19 cellular contexts compared by ENCODE assay signal in the genomic region with DNA sequence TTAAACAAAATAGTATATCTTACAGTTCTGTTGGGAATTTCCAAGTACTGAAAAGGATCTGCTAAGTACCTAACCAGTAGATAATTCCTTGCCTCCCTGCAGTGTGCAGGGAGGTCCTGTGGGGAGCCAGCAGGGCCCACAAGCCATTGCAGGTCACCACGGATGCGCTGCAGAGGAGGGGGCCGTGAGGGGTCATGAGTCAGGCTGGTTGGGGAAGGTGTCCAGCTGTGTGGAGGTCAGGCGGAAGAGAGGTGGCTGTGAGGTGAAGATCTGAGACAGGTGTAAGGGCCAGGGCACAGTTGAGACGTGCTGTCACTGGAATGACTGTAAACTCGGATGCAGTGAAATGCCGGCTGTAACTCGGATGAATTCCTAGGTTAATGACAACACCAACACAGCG.
DNase-seq lines count a peak whose midpoint lies in the region; ATAC-seq and TF ChIP-seq lines count a peak whose summit lies in the region.
"Had no signal": no experiment of that assay in that cellular context is flagged by ENCODE, and none has a peak within 500 bp of the region (broad histone marks: within the 10 kb centered on the region; RNA-seq: fewer than 3 reads in every experiment).

No MANE protein-coding gene starts in this region.

- peaks cover 97% of the 10 kb centered on the region for H3K36me3 ChIP-seq in endodermal cell (ENCODE audit: control insufficient read depth, insufficient read depth, low read length)
- peaks cover 86% of the 10 kb centered on the region for H3K36me3 ChIP-seq in osteoblast (ENCODE audit: insufficient read depth, low read length)

- H3K27ac Mint-ChIP-seq in activated naive CD8-positive, alpha-beta T cell treated with anti-CD3 and anti-CD28 coated beads, Interleukin-2, amount 10 ng/mL, durations not matched to agents 7 days and 5 days, result peak overlapping the region; percentile 27
- no peak overlapping the region for H3K27ac Mint-ChIP-seq in activated naive CD8-positive, alpha-beta T cell treated with anti-CD3 and anti-CD28 coated beads, Interleukin-2, amount 50 U/mL, for 24 hours
- peak overlapping the region; percentile 44 for H3K27ac Mint-ChIP-seq in endodermal cell
- H3K27ac Mint-ChIP-seq: CD4-positive, alpha-beta T cell; IgD-negative memory B cell had no signal

- peaks cover 29% of the 10 kb centered on the region for H3K36me3 Mint-ChIP-seq in activated naive CD8-positive, alpha-beta T cell treated with anti-CD3 and anti-CD28 coated beads, Interleukin-2, amount 10 ng/mL, durations not matched to agents 7 days and 5 days
- H3K36me3 Mint-ChIP-seq in activated naive CD8-positive, alpha-beta T cell treated with anti-CD3 and anti-CD28 coated beads, Interleukin-2, amount 50 U/mL, for 24 hours (ENCODE audit: low read depth), result peaks cover 69% of the 10 kb centered on the region
- peaks cover 91% of the 10 kb centered on the region for H3K36me3 Mint-ChIP-seq in endodermal cell (ENCODE audit: low read depth)

- DNase-seq in activated naive CD8-positive, alpha-beta T cell treated with anti-CD3 and anti-CD28 coated beads, Interleukin-2, amount 10 ng/mL, durations not matched to agents 7 days and 5 days, result no peak
- no peak for DNase-seq in activated naive CD8-positive, alpha-beta T cell treated with anti-CD3 and anti-CD28 coated beads, Interleukin-2, amount 50 U/mL, for 24 hours
- DNase-seq in endodermal cell, result no peak
- peak; percentile 29 for DNase-seq in osteoblast (ENCODE audit: insufficient read length, low spot score, missing footprints)
- DNase-seq in HUDEP-2 (lab: John Stamatoyannopoulos, UW; ENCODE audit: unreplicated experiment in 76 of 76), result no peak
- DNase-seq in NCI-H748 treated with DMSO at 0.1 percent for 48 hours (lab: John Stamatoyannopoulos, UW), result no peak
- no peak for DNase-seq in Right ventricle myocardium inferior (ENCODE audit: missing footprints)
- DNase-seq: ACHN; BE2C; C1 segment of cervical spinal cord; Caco-2; CD4-positive, alpha-beta T cell; DMS153; DMS79; GDM1; GOT3 had no signal

- ATAC-seq in activated naive CD8-positive, alpha-beta T cell treated with anti-CD3 and anti-CD28 coated beads, Interleukin-2, amount 10 ng/mL, durations not matched to agents 7 days and 5 days (ENCODE audit: low read depth), result no peak
- no peak for ATAC-seq in activated naive CD8-positive, alpha-beta T cell treated with anti-CD3 and anti-CD28 coated beads, Interleukin-2, amount 50 U/mL, for 24 hours
- no peak for ATAC-seq in Right ventricle myocardium inferior
- ATAC-seq: HCT116, HepG2 had no signal

- 93 to 96% methylated on average over 8 to 9 of the region's 9 CpGs for WGBS in endodermal cell (ENCODE audit: insufficient coverage in 1 of 2, insufficient read length in 1 of 2), 2 experiments

- H3K27me3 ChIP-seq in endodermal cell (ENCODE audit: control insufficient read depth, insufficient read depth, low read length, poor library complexity, severe bottlenecking) (no peaks in the 10 kb centered on the region), osteoblast (ENCODE audit: insufficient read depth, low read length) (no peaks in the 10 kb centered on the region)
- H3K27me3 ChIP-seq: BE2C had no signal

- no peak overlapping the region for H3K4me2 ChIP-seq in osteoblast (ENCODE audit: insufficient read depth, low read length)

- intact Hi-C loops in Right ventricle myocardium inferior (cut with DNase I), result no loop called here

- H3K9me3 ChIP-seq in endodermal cell (ENCODE audit: control insufficient read depth, low read length) (no peaks in the 10 kb centered on the region), osteoblast (ENCODE audit: low read depth, low read length) (no peaks in the 10 kb centered on the region)
- H3K9me3 ChIP-seq: BE2C, Caco-2 had no signal

- POLR2A ChIA-PET in activated naive CD8-positive, alpha-beta T cell treated with anti-CD3 and anti-CD28 coated beads, Interleukin-2, amount 10 ng/mL, durations not matched to agents 7 days and 5 days (lab: Charles Lee), result no interaction called here

- H3K4me1 Mint-ChIP-seq in activated naive CD8-positive, alpha-beta T cell treated with anti-CD3 and anti-CD28 coated beads, Interleukin-2, amount 10 ng/mL, durations not matched to agents 7 days and 5 days, result no peaks in the 10 kb centered on the region
- no peaks in the 10 kb centered on the region for H3K4me1 Mint-ChIP-seq in activated naive CD8-positive, alpha-beta T cell treated with anti-CD3 and anti-CD28 coated beads, Interleukin-2, amount 50 U/mL, for 24 hours
- no peaks in the 10 kb centered on the region for H3K4me1 Mint-ChIP-seq in endodermal cell
- H3K4me1 Mint-ChIP-seq: IgD-negative memory B cell had no signal

- H3K79me2 ChIP-seq in osteoblast (ENCODE audit: insufficient read depth, low read length), result no peaks in the 10 kb centered on the region

- TF ChIP-seq CTCF in endodermal cell (conservative IDR thresholded peaks at IDR 0.05) (no peak), osteoblast (IDR thresholded peaks at IDR 0.05; ENCODE audit: extremely low read depth, low read depth, low read length) (no peak)

- H3K9me3 Mint-ChIP-seq in activated naive CD8-positive, alpha-beta T cell treated with anti-CD3 and anti-CD28 coated beads, Interleukin-2, amount 10 ng/mL, durations not matched to agents 7 days and 5 days, result no peaks in the 10 kb centered on the region
- no peaks in the 10 kb centered on the region for H3K9me3 Mint-ChIP-seq in activated naive CD8-positive, alpha-beta T cell treated with anti-CD3 and anti-CD28 coated beads, Interleukin-2, amount 50 U/mL, for 24 hours
- H3K9me3 Mint-ChIP-seq in endodermal cell, result no peaks in the 10 kb centered on the region
- H3K9me3 Mint-ChIP-seq: CD4-positive, alpha-beta T cell; IgD-negative memory B cell had no signal

- H3K9ac ChIP-seq in endodermal cell (ENCODE audit: extremely low read depth, low read length, poor library complexity, severe bottlenecking), result no peak overlapping the region

- H2AFZ ChIP-seq in osteoblast (ENCODE audit: low read length), result no peak overlapping the region

- H3K27me3 Mint-ChIP-seq in activated naive CD8-positive, alpha-beta T cell treated with anti-CD3 and anti-CD28 coated beads, Interleukin-2, amount 10 ng/mL, durations not matched to agents 7 days and 5 days, result no peaks in the 10 kb centered on the region
- no peaks in the 10 kb centered on the region for H3K27me3 Mint-ChIP-seq in activated naive CD8-positive, alpha-beta T cell treated with anti-CD3 and anti-CD28 coated beads, Interleukin-2, amount 50 U/mL, for 24 hours
- no peaks in the 10 kb centered on the region for H3K27me3 Mint-ChIP-seq in endodermal cell (ENCODE audit: insufficient read depth)
- H3K27me3 Mint-ChIP-seq: CD4-positive, alpha-beta T cell; IgD-negative memory B cell had no signal

- H3K27ac ChIP-seq in endodermal cell (ENCODE audit: low read depth, low read length), result no peak overlapping the region
- no peak overlapping the region for H3K27ac ChIP-seq in osteoblast (ENCODE audit: low read depth, low read length)

- H3K4me1 ChIP-seq in endodermal cell (ENCODE audit: control insufficient read depth, insufficient read depth, low read length) (no peaks in the 10 kb centered on the region), osteoblast (ENCODE audit: insufficient read depth, low read length) (no peaks in the 10 kb centered on the region)
- H3K4me1 ChIP-seq: BE2C, Caco-2 had no signal

- no peak overlapping the region for H3K4me3 ChIP-seq in endodermal cell (ENCODE audit: low read length)
- H3K4me3 ChIP-seq in osteoblast (ENCODE audit: insufficient read depth, low read length), result no peak overlapping the region

- H4K20me1 ChIP-seq in osteoblast (ENCODE audit: insufficient read depth, low read length), result peaks cover 5% of the 10 kb centered on the region

- no peak overlapping the region for H3K4me3 Mint-ChIP-seq in activated naive CD8-positive, alpha-beta T cell treated with anti-CD3 and anti-CD28 coated beads, Interleukin-2, amount 10 ng/mL, durations not matched to agents 7 days and 5 days
- H3K4me3 Mint-ChIP-seq in activated naive CD8-positive, alpha-beta T cell treated with anti-CD3 and anti-CD28 coated beads, Interleukin-2, amount 50 U/mL, for 24 hours, result no peak overlapping the region
- H3K4me3 Mint-ChIP-seq in endodermal cell, result no peak overlapping the region
- H3K4me3 Mint-ChIP-seq: CD4-positive, alpha-beta T cell had no signal
